ENCODE assay signal across 8 cellular contexts in the genomic region with DNA sequence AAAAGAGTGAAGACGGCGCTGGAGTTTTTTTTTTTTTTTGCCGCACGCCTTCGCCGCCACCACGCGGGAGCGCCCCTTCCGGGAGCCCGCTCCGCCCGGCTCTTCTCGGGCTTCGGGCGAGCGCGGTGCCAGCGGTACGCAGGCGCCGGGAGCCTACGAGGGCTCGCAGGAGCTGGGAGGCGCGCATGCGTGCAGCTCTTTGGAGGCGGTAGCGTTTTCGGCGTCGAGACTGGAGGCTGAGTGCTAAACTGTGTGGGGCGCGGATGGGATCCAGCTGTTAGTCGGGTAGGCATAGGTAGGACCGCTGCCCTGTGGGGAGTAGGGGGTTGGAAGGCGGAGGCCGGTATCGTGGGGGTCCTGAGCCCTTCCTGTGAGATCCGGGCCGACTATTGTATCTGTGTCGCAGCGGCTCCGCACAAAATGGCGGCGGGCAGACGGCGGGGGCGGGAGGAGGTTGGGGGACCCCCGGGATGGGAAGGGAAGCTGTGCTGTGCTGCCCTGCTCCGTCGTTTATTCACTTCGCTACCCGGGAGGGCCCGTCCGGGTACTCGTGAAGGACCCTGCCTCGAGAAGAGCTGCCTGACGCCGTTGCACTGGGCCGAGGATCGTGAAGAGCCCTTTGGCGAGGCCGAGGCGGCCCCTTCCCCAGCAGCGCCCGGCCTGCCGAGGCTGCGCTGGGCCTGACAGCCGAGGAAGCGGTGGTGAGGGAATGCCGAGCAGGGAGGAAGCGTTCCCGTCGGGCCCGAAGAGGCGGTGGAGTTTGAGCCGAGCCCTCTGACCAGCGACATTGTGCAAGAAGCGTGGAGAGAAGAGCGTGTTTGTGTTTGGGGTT. TPM values are rescaled to one million over a fixed set of nuclear protein-coding genes. Genes with fewer than 3 reads are reported as not detected.
DNase-seq lines count a peak whose midpoint lies in the region; ATAC-seq and TF ChIP-seq lines count a peak whose summit lies in the region.

A gene with protein sequence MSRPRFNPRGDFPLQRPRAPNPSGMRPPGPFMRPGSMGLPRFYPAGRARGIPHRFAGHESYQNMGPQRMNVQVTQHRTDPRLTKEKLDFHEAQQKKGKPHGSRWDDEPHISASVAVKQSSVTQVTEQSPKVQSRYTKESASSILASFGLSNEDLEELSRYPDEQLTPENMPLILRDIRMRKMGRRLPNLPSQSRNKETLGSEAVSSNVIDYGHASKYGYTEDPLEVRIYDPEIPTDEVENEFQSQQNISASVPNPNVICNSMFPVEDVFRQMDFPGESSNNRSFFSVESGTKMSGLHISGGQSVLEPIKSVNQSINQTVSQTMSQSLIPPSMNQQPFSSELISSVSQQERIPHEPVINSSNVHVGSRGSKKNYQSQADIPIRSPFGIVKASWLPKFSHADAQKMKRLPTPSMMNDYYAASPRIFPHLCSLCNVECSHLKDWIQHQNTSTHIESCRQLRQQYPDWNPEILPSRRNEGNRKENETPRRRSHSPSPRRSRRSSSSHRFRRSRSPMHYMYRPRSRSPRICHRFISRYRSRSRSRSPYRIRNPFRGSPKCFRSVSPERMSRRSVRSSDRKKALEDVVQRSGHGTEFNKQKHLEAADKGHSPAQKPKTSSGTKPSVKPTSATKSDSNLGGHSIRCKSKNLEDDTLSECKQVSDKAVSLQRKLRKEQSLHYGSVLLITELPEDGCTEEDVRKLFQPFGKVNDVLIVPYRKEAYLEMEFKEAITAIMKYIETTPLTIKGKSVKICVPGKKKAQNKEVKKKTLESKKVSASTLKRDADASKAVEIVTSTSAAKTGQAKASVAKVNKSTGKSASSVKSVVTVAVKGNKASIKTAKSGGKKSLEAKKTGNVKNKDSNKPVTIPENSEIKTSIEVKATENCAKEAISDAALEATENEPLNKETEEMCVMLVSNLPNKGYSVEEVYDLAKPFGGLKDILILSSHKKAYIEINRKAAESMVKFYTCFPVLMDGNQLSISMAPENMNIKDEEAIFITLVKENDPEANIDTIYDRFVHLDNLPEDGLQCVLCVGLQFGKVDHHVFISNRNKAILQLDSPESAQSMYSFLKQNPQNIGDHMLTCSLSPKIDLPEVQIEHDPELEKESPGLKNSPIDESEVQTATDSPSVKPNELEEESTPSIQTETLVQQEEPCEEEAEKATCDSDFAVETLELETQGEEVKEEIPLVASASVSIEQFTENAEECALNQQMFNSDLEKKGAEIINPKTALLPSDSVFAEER (N-terminal part only) (plus strand): TSS at position 202 of the 832 bp plus-strand sequence. CDS start 17,173 bp downstream, outside the sequence.

- H3K9me3 ChIP-seq in breast epithelium = no peaks in the 10 kb centered on the region
- H3K9me3 ChIP-seq in smooth muscle cell (replicated peaks; ENCODE audit: low read depth) = no peaks in the 10 kb centered on the region

- no peaks in the 10 kb centered on the region for H3K36me3 ChIP-seq in breast epithelium
- H3K36me3 ChIP-seq in smooth muscle cell (ENCODE audit: low read depth) = no peaks in the 10 kb centered on the region

- H3K27me3 ChIP-seq in breast epithelium (no peaks in the 10 kb centered on the region), smooth muscle cell (ENCODE audit: low read depth) (no peaks in the 10 kb centered on the region)

- peak; percentile 96 for DNase-seq in ACHN
- peak; percentile 86 for DNase-seq in NCI-H2196 (lab: John Stamatoyannopoulos, UW; ENCODE audit: unreplicated experiment)
- DNase-seq in breast epithelium (ENCODE audit: low spot score in 2 of 2) = peak; percentile 89 to 90
- peak; percentile 97 for DNase-seq in iPS-NIHi11 (ENCODE audit: low spot score)
- peak; percentile 94 for DNase-seq in smooth muscle cell (lab: John Stamatoyannopoulos, UW; ENCODE audit: unreplicated experiment)

- ATAC-seq in GM18867 (IDR thresholded peaks at IDR 0.05; ENCODE audit: unreplicated experiment) (peak; percentile 97), HG03103 (IDR thresholded peaks at IDR 0.05; ENCODE audit: low read depth, unreplicated experiment) (peak; percentile 93)

- in situ Hi-C loops in ACHN (cut with HindIII; ENCODE audit: low pct_ligation_motif_present, low pct_unique_long_range_greater_than_20kb, low sequenced_read_pairs) = no loop called here

- intact Hi-C loops in breast epithelium (cut with DNase I; ENCODE audit: low total_unique reads) = no loop called here

- H3K9ac ChIP-seq in smooth muscle cell (ENCODE audit: low read depth) = peak within 1 kb of the TSS; percentile 99

- TF ChIP-seq CTCF in VCaP (conservative IDR thresholded peaks at IDR 0.05) (peak; percentile 94), breast epithelium (IDR thresholded peaks at IDR 0.05) (peak; percentile 37 to 73 (median 52)), smooth muscle cell (IDR thresholded peaks at IDR 0.05; ENCODE audit: borderline replicate concordance, insufficient read depth, poor library complexity, severe bottlenecking) (peak; percentile 66)

- H3K79me2 ChIP-seq in smooth muscle cell (ENCODE audit: low read depth) = peaks cover 51% of the 10 kb centered on the region

- H4K20me1 ChIP-seq in smooth muscle cell (ENCODE audit: low read depth) = peaks cover 44% of the 10 kb centered on the region

- WGBS in smooth muscle cell (ENCODE audit: low lambda C conversion rate) = under 1% methylated on average over 66 of the region's 81 CpGs

- H3K4me2 ChIP-seq in smooth muscle cell = peak within 1 kb of the TSS; percentile 94

- H3K4me3 ChIP-seq in breast epithelium (peak within 1 kb of the TSS; percentile 88 to 93 (median 91)), smooth muscle cell (peak within 1 kb of the TSS; percentile 88)

- H3K27ac ChIP-seq in VCaP (peak within 1 kb of the TSS; percentile 89), breast epithelium (peak within 1 kb of the TSS; percentile 96 to 99), smooth muscle cell (ENCODE audit: low read depth) (peak within 1 kb of the TSS; percentile 95)

- peak; percentile 96 for TF ChIP-seq POLR2A in breast epithelium (IDR thresholded peaks at IDR 0.05)

- H3K4me1 ChIP-seq in breast epithelium (peaks cover 0 to 6% of the 10 kb centered on the region in 2 donors), smooth muscle cell (ENCODE audit: low read depth) (peaks cover 16% of the 10 kb centered on the region)

- peak within 1 kb of the TSS; percentile 88 for H2AFZ ChIP-seq in smooth muscle cell (ENCODE audit: low read depth)

- no peaks in the 10 kb centered on the region for H3F3A ChIP-seq in smooth muscle cell (ENCODE audit: low read depth)

RNA-seq across cellular contexts. Expression of the gene that starts here (rescaled TPM):
- total RNA-seq in breast epithelium = 100 to 1,000 TPM; 203 to 290 (median 266) TPM
- total RNA-seq in smooth muscle cell = 146 and 159 TPM in 2 replicates
- polyA plus RNA-seq in smooth muscle cell = 39.6 and 44.8 TPM in 2 replicates

Comparison
In these comparisons a context has a peak if more than half of its experiments do, and no peak if none do; other contexts are left out.
1. Peak in every context shown above with its lines: DNase-seq, ATAC-seq, H3K4me3 ChIP-seq and H3K27ac ChIP-seq.